ENCODE assay signal across 17 cellular contexts in genomic region chr3:12583280-12583679, GRCh38. TPM values are rescaled to one million over a fixed set of nuclear protein-coding genes. Genes with fewer than 3 reads are reported as not detected.
DNase-seq lines count a peak whose midpoint lies in the region; ATAC-seq, FAIRE-seq and TF ChIP-seq lines count a peak whose summit lies in the region.
"Had no signal": no experiment of that assay in that cellular context is flagged by ENCODE, and none has a peak within 500 bp of the region (broad histone marks: within the 10 kb centered on the region; RNA-seq: fewer than 3 reads in every experiment).

No MANE protein-coding gene starts in this region.

- FAIRE-seq in small intestine (lab: Jason Lieb, UNC) = no peak
- FAIRE-seq: H1 had no signal

- TF ChIP-seq POLR2A in right lobe of liver (IDR thresholded peaks at IDR 0.05) = no peak

- H3K4me1 ChIP-seq in cardiac muscle cell (ENCODE audit: low read depth) (peaks cover 12% of the 10 kb centered on the region), right lobe of liver (peaks cover 0 to 12% (median 5%) of the 10 kb centered on the region in 4 donors), small intestine (ENCODE audit: control insufficient read depth in 2 of 2, insufficient read depth in 1 of 2, low read depth in 1 of 2, low read length in 1 of 2) (no peaks in the 10 kb centered on the region)

- H3K36me3 ChIP-seq in cardiac muscle cell (peaks cover 59% of the 10 kb centered on the region), right lobe of liver (peaks cover 11 to 66% (median 29%) of the 10 kb centered on the region in 4 donors), small intestine (ENCODE audit: control insufficient read depth in 2 of 2, insufficient read depth in 2 of 2, low read length in 2 of 2) (peaks cover 25 to 33% of the 10 kb centered on the region in 2 donors)

- no peak for DNase-seq in cardiac muscle cell (ENCODE audit: low read depth in 1 of 2, low spot score in 1 of 2)
- no peak for DNase-seq in Right ventricle myocardium superior
- DNase-seq in right lobe of liver = no peak
- peak; percentile 22 for DNase-seq in small intestine
- DNase-seq in NK-92 treated with Interleukin-12 subunit alpha and Interleukin-12 subunit beta, amount 100 ng/mL, for 24 hours (lab: John Stamatoyannopoulos, UW) = no peak
- DNase-seq: 8988T; ACHN; CD4-positive, CD25-positive, alpha-beta regulatory T cell; DMS 273 treated with DMSO at 0.1 percent for 48 hours; HCEC 1CT; HFFc6 had no signal

- ATAC-seq in Right ventricle myocardium superior (ENCODE audit: poor library complexity) (no peak), right lobe of liver (peak; percentile 42 to 64 (median 47)), GM21360 (IDR thresholded peaks at IDR 0.05; ENCODE audit: unreplicated experiment) (no peak)

- no peak for TF ChIP-seq CTCF in cardiac muscle cell (IDR thresholded peaks at IDR 0.05; ENCODE audit: low read depth, low read length)
- no peak for TF ChIP-seq CTCF in right lobe of liver (IDR thresholded peaks at IDR 0.05)

- H3K9me3 ChIP-seq in cardiac muscle cell (ENCODE audit: low read depth) = no peaks in the 10 kb centered on the region
- H3K9me3 ChIP-seq in right lobe of liver = no peaks in the 10 kb centered on the region
- no peaks in the 10 kb centered on the region for H3K9me3 ChIP-seq in small intestine (ENCODE audit: control insufficient read depth, low read depth)

- intact Hi-C loops in Right ventricle myocardium superior (cut with DNase I) = no loop called here
- intact Hi-C loops in right lobe of liver (cut with DNase I) = no loop called here

- H3K27ac ChIP-seq in cardiac muscle cell (peak overlapping the region; percentile 70), cingulate gyrus (ENCODE audit: low read depth, low read length) (peak overlapping the region; percentile 69), right lobe of liver (no peak overlapping the region), small intestine (ENCODE audit: low read depth in 1 of 2, low read length in 1 of 2) (no peak overlapping the region)
- H3K27ac ChIP-seq: BLaER1 treated with 17β-estradiol and CSF1 and Interleukin-3, amounts not matched to agents 10 nM and 100 nM had no signal

- H3K27me3 ChIP-seq in cardiac muscle cell = no peaks in the 10 kb centered on the region
- H3K27me3 ChIP-seq in right lobe of liver = no peaks in the 10 kb centered on the region
- no peaks in the 10 kb centered on the region for H3K27me3 ChIP-seq in small intestine (ENCODE audit: control insufficient read depth in 2 of 2, insufficient read depth in 2 of 2, low read length in 2 of 2)
- H3K27me3 ChIP-seq: BLaER1 treated with 17β-estradiol and CSF1 and Interleukin-3, amounts not matched to agents 10 nM and 100 nM had no signal

- H3K4me3 ChIP-seq in cardiac muscle cell (no peak overlapping the region), right lobe of liver (no peak overlapping the region), small intestine (ENCODE audit: low read depth in 1 of 2, low read length in 2 of 2) (no peak overlapping the region)
- H3K4me3 ChIP-seq: BLaER1 treated with 17β-estradiol and CSF1 and Interleukin-3, amounts not matched to agents 10 nM and 100 nM had no signal

RNA-seq across cellular contexts. Expression of gene MKRN2, which starts 26.4 kb away (rescaled TPM):
- total RNA-seq in cardiac muscle cell (49.9 and 51.5 TPM in 2 replicates), Right ventricle myocardium superior (27.7 TPM), right lobe of liver (10 to 100 TPM in 4 of 6 experiments, 1 to 10 TPM in 2; 8.8 to 12.8 (median 10.9) TPM)
- polyA plus RNA-seq in cardiac muscle cell (44.7 and 52.4 TPM in 2 replicates), small intestine (10 to 100 TPM; 12.7 to 16.0 (median 13.2) TPM)

RNA-seq across cellular contexts. Expression of gene MKRN2OS, which starts 38.0 kb away (rescaled TPM):
- not detected in 2 replicates for total RNA-seq in cardiac muscle cell
- 0.31 TPM in 1 of 2 replicates, not detected in the other for polyA plus RNA-seq in cardiac muscle cell
- not detected for total RNA-seq in Right ventricle myocardium superior
- under 1 TPM in 1 of 6 experiments, not detected in 5; 0.31 TPM for total RNA-seq in right lobe of liver
- polyA plus RNA-seq in small intestine = 10 to 100 TPM in 2 of 3 donors, 1 to 10 TPM in 1; 7.6 to 23.9 (median 10.3) TPM
- total RNA-seq: CD4-positive, CD25-positive, alpha-beta regulatory T cell; Daoy; HFFc6; HT1080 had no signal

Comparison
In these comparisons a context has a peak if more than half of its experiments do, and no peak if none do; other contexts are left out.
1. H3K27ac ChIP-seq: peak in cardiac muscle cell (single experiment) and cingulate gyrus (single experiment); none in right lobe of liver (0 of 3) and small intestine (0 of 2).
2. ATAC-seq: peak in right lobe of liver (4 of 4); none in Right ventricle myocardium superior (single experiment) and GM21360 (single experiment).